Comparison of ENCODE assay signal across 12 cellular contexts in genomic region chr1:41665962-41666917, GRCh38.
DNase-seq lines count a peak whose midpoint lies in the region; ATAC-seq and TF ChIP-seq lines count a peak whose summit lies in the region.
"Had no signal": no experiment of that assay in that cellular context is flagged by ENCODE, and none has a peak within 500 bp of the region (broad histone marks: within the 10 kb centered on the region; RNA-seq: fewer than 3 reads in every experiment).

No MANE protein-coding gene starts in this region.

- TF ChIP-seq CTCF in RWPE1 (conservative IDR thresholded peaks at IDR 0.05; ENCODE audit: low read depth), result no peak

- DNase-seq in activated CD8-positive, alpha-beta memory T cell treated with anti-CD3 and anti-CD28 coated beads, Interleukin-2, amount 10 ng/mL, durations not matched to agents 7 days and 5 days, result no peak
- no peak for DNase-seq in activated CD8-positive, alpha-beta memory T cell treated with anti-CD3 and anti-CD28 coated beads, Interleukin-2, amount 50 U/mL, for 48 hours
- no peak for DNase-seq in RWPE1 (ENCODE audit: low spot score)
- no peak for DNase-seq in central memory CD8-positive, alpha-beta T cell (ENCODE audit: low spot score in 2 of 2)
- DNase-seq in NCI-H1048 (lab: John Stamatoyannopoulos, UW), result no peak
- no peak for DNase-seq in ACHN
- DNase-seq: SHP77 had no signal

- peak overlapping the region; percentile 76 for H3K27ac Mint-ChIP-seq in activated CD8-positive, alpha-beta memory T cell treated with anti-CD3 and anti-CD28 coated beads, Interleukin-2, amount 10 ng/mL, durations not matched to agents 7 days and 5 days
- H3K27ac Mint-ChIP-seq in central memory CD8-positive, alpha-beta T cell (ENCODE audit: low read depth), result peak overlapping the region; percentile 76
- H3K27ac Mint-ChIP-seq in stimulated activated memory B cell treated with anti-CD40 and anti-IgM and Interleukin-4, amounts not matched to agents 10 μg/mL and 1 μg/mL and 100 μg/mL, for 72 hours, result peak overlapping the region; percentile 87
- H3K27ac Mint-ChIP-seq: dendritic cell treated with granulocyte-macrophage colony-stimulating factor and Interleukin-4, amounts not matched to agents 40 ng/mL and 50 ng/mL, for 4 days had no signal

- H3K27ac ChIP-seq in RWPE1, result peak overlapping the region; percentile 49
- H3K27ac ChIP-seq: neutrophil, tibial nerve had no signal

- in situ Hi-C loops in ACHN (cut with HindIII; ENCODE audit: low pct_ligation_motif_present, low pct_unique_long_range_greater_than_20kb, low sequenced_read_pairs), result no loop called here

- ATAC-seq in activated CD8-positive, alpha-beta memory T cell treated with anti-CD3 and anti-CD28 coated beads, Interleukin-2, amount 10 ng/mL, durations not matched to agents 7 days and 5 days, result no peak
- ATAC-seq in central memory CD8-positive, alpha-beta T cell (replicated peaks; ENCODE audit: extremely low read depth, poor library complexity, severe bottlenecking), result no peak
- no peak for ATAC-seq in stimulated activated memory B cell treated with anti-CD40 and anti-IgM and Interleukin-4, amounts not matched to agents 10 μg/mL and 1 μg/mL and 100 μg/mL, for 72 hours
- no peak for ATAC-seq in GM18502 (IDR thresholded peaks at IDR 0.05; ENCODE audit: poor library complexity, unreplicated experiment)

- POLR2A ChIA-PET in RWPE1 (lab: Yijun Ruan, JAX; ENCODE audit: low non-redundant PET), result no interaction called here

- no peaks in the 10 kb centered on the region for H3K9me3 Mint-ChIP-seq in activated CD8-positive, alpha-beta memory T cell treated with anti-CD3 and anti-CD28 coated beads, Interleukin-2, amount 10 ng/mL, durations not matched to agents 7 days and 5 days (ENCODE audit: low read depth)
- no peaks in the 10 kb centered on the region for H3K9me3 Mint-ChIP-seq in central memory CD8-positive, alpha-beta T cell
- H3K9me3 Mint-ChIP-seq in stimulated activated memory B cell treated with anti-CD40 and anti-IgM and Interleukin-4, amounts not matched to agents 10 μg/mL and 1 μg/mL and 100 μg/mL, for 72 hours, result no peaks in the 10 kb centered on the region
- H3K9me3 Mint-ChIP-seq: dendritic cell treated with granulocyte-macrophage colony-stimulating factor and Interleukin-4, amounts not matched to agents 40 ng/mL and 50 ng/mL, for 4 days had no signal

- no peaks in the 10 kb centered on the region for H3K27me3 Mint-ChIP-seq in activated CD8-positive, alpha-beta memory T cell treated with anti-CD3 and anti-CD28 coated beads, Interleukin-2, amount 10 ng/mL, durations not matched to agents 7 days and 5 days
- no peaks in the 10 kb centered on the region for H3K27me3 Mint-ChIP-seq in central memory CD8-positive, alpha-beta T cell
- H3K27me3 Mint-ChIP-seq in stimulated activated memory B cell treated with anti-CD40 and anti-IgM and Interleukin-4, amounts not matched to agents 10 μg/mL and 1 μg/mL and 100 μg/mL, for 72 hours, result no peaks in the 10 kb centered on the region

- H3K4me3 Mint-ChIP-seq in activated CD8-positive, alpha-beta memory T cell treated with anti-CD3 and anti-CD28 coated beads, Interleukin-2, amount 10 ng/mL, durations not matched to agents 7 days and 5 days, result no peak overlapping the region
- H3K4me3 Mint-ChIP-seq in central memory CD8-positive, alpha-beta T cell, result peak overlapping the region; percentile 2
- H3K4me3 Mint-ChIP-seq in stimulated activated memory B cell treated with anti-CD40 and anti-IgM and Interleukin-4, amounts not matched to agents 10 μg/mL and 1 μg/mL and 100 μg/mL, for 72 hours, result no peak overlapping the region
- H3K4me3 Mint-ChIP-seq: dendritic cell treated with granulocyte-macrophage colony-stimulating factor and Interleukin-4, amounts not matched to agents 40 ng/mL and 50 ng/mL, for 4 days had no signal

- no peaks in the 10 kb centered on the region for H3K36me3 Mint-ChIP-seq in activated CD8-positive, alpha-beta memory T cell treated with anti-CD3 and anti-CD28 coated beads, Interleukin-2, amount 10 ng/mL, durations not matched to agents 7 days and 5 days
- peaks cover 4% of the 10 kb centered on the region for H3K36me3 Mint-ChIP-seq in central memory CD8-positive, alpha-beta T cell (ENCODE audit: insufficient read depth)
- H3K36me3 Mint-ChIP-seq in stimulated activated memory B cell treated with anti-CD40 and anti-IgM and Interleukin-4, amounts not matched to agents 10 μg/mL and 1 μg/mL and 100 μg/mL, for 72 hours, result no peaks in the 10 kb centered on the region

- CTCF ChIA-PET in activated CD8-positive, alpha-beta memory T cell treated with anti-CD3 and anti-CD28 coated beads, Interleukin-2, amount 10 ng/mL, durations not matched to agents 7 days and 5 days (lab: Charles Lee), result interaction anchor here (1.0 to 6.1 kb wide), 6 partner anchors 7 to 145 kb away, joined by 3 to 32 read pairs (median 5); no protein-coding TSS in a partner anchor
- CTCF ChIA-PET in RWPE1 (lab: Yijun Ruan, JAX), result interaction anchor here (0.6 to 1.1 kb wide), 2 partner anchors 40 to 117 kb away, joined by 3 to 7 read pairs; no protein-coding TSS in a partner anchor

- H3K4me1 Mint-ChIP-seq in activated CD8-positive, alpha-beta memory T cell treated with anti-CD3 and anti-CD28 coated beads, Interleukin-2, amount 10 ng/mL, durations not matched to agents 7 days and 5 days, result peaks cover 71% of the 10 kb centered on the region
- peaks cover 64% of the 10 kb centered on the region for H3K4me1 Mint-ChIP-seq in central memory CD8-positive, alpha-beta T cell
- H3K4me1 Mint-ChIP-seq in stimulated activated memory B cell treated with anti-CD40 and anti-IgM and Interleukin-4, amounts not matched to agents 10 μg/mL and 1 μg/mL and 100 μg/mL, for 72 hours, result peaks cover 88% of the 10 kb centered on the region
